Comparison of ENCODE assay signal across 27 cellular contexts in genomic region chr17:30210901-30211300, GRCh38. TPM values are rescaled to one million over a fixed set of nuclear protein-coding genes. Genes with fewer than 3 reads are reported as not detected.
DNase-seq lines count a peak whose midpoint lies in the region; ATAC-seq, FAIRE-seq and TF ChIP-seq lines count a peak whose summit lies in the region.
"Had no signal": no experiment of that assay in that cellular context is flagged by ENCODE, and none has a peak within 500 bp of the region (broad histone marks: within the 10 kb centered on the region; RNA-seq: fewer than 3 reads in every experiment).

No MANE protein-coding gene starts in this region.

- H3K4me3 ChIP-seq in GM12878 = no peak overlapping the region
- H3K4me3 ChIP-seq in neural progenitor cell = no peak overlapping the region
- H3K4me3 ChIP-seq: A549; BLaER1 treated with 17β-estradiol and CSF1 and Interleukin-3, amounts not matched to agents 10 nM and 100 nM; GM23248 had no signal

- H3K27me3 Mint-ChIP-seq in mesothelial cell of epicardium (ENCODE audit: low read depth) (peaks cover 5% of the 10 kb centered on the region), neural progenitor cell (ENCODE audit: insufficient read depth, low read depth) (peaks cover 9% of the 10 kb centered on the region)

- no peaks in the 10 kb centered on the region for H3K9me3 Mint-ChIP-seq in mesothelial cell of epicardium
- H3K9me3 Mint-ChIP-seq in neural progenitor cell = peaks cover 2% of the 10 kb centered on the region
- H3K9me3 Mint-ChIP-seq: CD4-positive, alpha-beta T cell had no signal

- DNase-seq in GM12878 (ENCODE audit: low read depth, low spot score) (no peak), mesenteric fat pad (ENCODE audit: low spot score) (peak; percentile 83), posterior vena cava (ENCODE audit: low spot score) (peak; percentile 75), mesothelial cell of epicardium (ENCODE audit: low spot score in 2 of 2, unreplicated experiment in 2 of 2) (no peak), neural progenitor cell (ENCODE audit: low spot score) (no peak)
- DNase-seq in activated CD4-positive, alpha-beta T cell treated with anti-CD3 and anti-CD28 coated beads for 1 hour = no peak
- DNase-seq: 8988T; ACHN; AML-193; BE2C; CD4-positive, alpha-beta T cell; CD8-positive, alpha-beta memory T cell; DMS 273 treated with DMSO at 0.1 percent for 48 hours; DMS79; EL; GF-D8; GM23248; H7 had no signal

- SMC1A ChIA-PET in GM12878 (lab: Charles Lee; ENCODE audit: uncharacterized antibody, unreplicated experiment) = interaction anchor here (1.2 to 1.8 kb wide), 2 partner anchors 14 to 36 kb away, joined by 3 to 6 read pairs; no protein-coding TSS in a partner anchor

- no peaks in the 10 kb centered on the region; the same call in 1 of the 2 replicates for H3K79me2 ChIP-seq in GM12878 (ENCODE audit: control insufficient read depth, insufficient read depth, low read length)
- H3K79me2 ChIP-seq in neural progenitor cell (ENCODE audit: low read depth) = no peaks in the 10 kb centered on the region

- no peak for FAIRE-seq in GM12878 (lab: Jason Lieb, UNC)
- FAIRE-seq: A549, D721Med, GM12892, GM19239, H1 had no signal

- ATAC-seq in GM12878 (no peak), HG03565 (IDR thresholded peaks at IDR 0.05; ENCODE audit: unreplicated experiment) (no peak)
- ATAC-seq: A549, HCT116 had no signal

- RAD21 ChIA-PET in GM12878 (lab: Charles Lee; ENCODE audit: unreplicated experiment) = no interaction called here

- H3K4me1 Mint-ChIP-seq in mesothelial cell of epicardium = no peaks in the 10 kb centered on the region
- peaks cover 8% of the 10 kb centered on the region for H3K4me1 Mint-ChIP-seq in neural progenitor cell

- CTCF ChIA-PET in GM12878 (lab: Yijun Ruan, JAX) = no interaction called here

- H3K4me1 ChIP-seq in GM12878 (ENCODE audit: control insufficient read depth, insufficient read depth, low read length) = peaks cover 39% of the 10 kb centered on the region
- no peaks in the 10 kb centered on the region for H3K4me1 ChIP-seq in neural progenitor cell
- H3K4me1 ChIP-seq: A549, BE2C had no signal

- no peak for TF ChIP-seq POLR2A in GM12878 (IDR thresholded peaks at IDR 0.05; ENCODE audit: low read depth, low read length)

- TF ChIP-seq CTCF in GM12878 (IDR thresholded peaks at IDR 0.05 in 2 of 3, conservative IDR thresholded peaks at IDR 0.05 in 1 of 3; ENCODE audit: control insufficient read depth in 2 of 3, extremely low read depth in 1 of 3, insufficient read depth in 1 of 3, low read depth in 3 of 3, low read length in 3 of 3) = no peak
- no peak for TF ChIP-seq CTCF in mesothelial cell of epicardium (IDR thresholded peaks at IDR 0.05; ENCODE audit: unreplicated experiment)
- TF ChIP-seq CTCF in neural progenitor cell (IDR thresholded peaks at IDR 0.05) = no peak

- WGBS in GM12878 (ENCODE audit: insufficient coverage, insufficient replicate concordance, low lambda C conversion rate, missing lambda C conversion rate) = 91% methylated on average over 10 of the region's 10 CpGs

- H3K9ac ChIP-seq in GM12878 (ENCODE audit: control insufficient read depth, insufficient read depth, low read length) (no peak overlapping the region), neural progenitor cell (no peak overlapping the region)
- H3K9ac ChIP-seq: BLaER1 treated with 17β-estradiol and CSF1 and Interleukin-3, amounts not matched to agents 10 nM and 100 nM; GM23248 had no signal

- H3K9me3 ChIP-seq in GM12878 (replicated peaks; ENCODE audit: control insufficient read depth, insufficient read depth, low read length) = no peaks in the 10 kb centered on the region
- H3K9me3 ChIP-seq in neural progenitor cell (ENCODE audit: low read depth) = no peaks in the 10 kb centered on the region
- H3K9me3 ChIP-seq: A549; BE2C; BLaER1 treated with 17β-estradiol and CSF1 and Interleukin-3, amounts not matched to agents 10 nM and 100 nM had no signal

- intact Hi-C loops in GM12878 (cut with micrococcal nuclease; ENCODE audit: unreplicated experiment) = no loop called here
- intact Hi-C loops in posterior vena cava (cut with DNase I) = no loop called here

- H2AFZ ChIP-seq in GM12878 (ENCODE audit: control insufficient read depth, low read depth, low read length) (no peak overlapping the region), neural progenitor cell (replicated peaks) (no peak overlapping the region)
- H2AFZ ChIP-seq: GM23248 had no signal

- in situ Hi-C loops in GM12878 (cut with MboI) = no loop called here

- POLR2A ChIA-PET in GM12878 (lab: Charles Lee) = interaction anchor here (0.7 kb wide), 1 partner anchor 36 kb away, joined by 3 read pairs; no protein-coding TSS in a partner anchor

- H3K4me2 ChIP-seq in GM12878 (ENCODE audit: control insufficient read depth, insufficient read depth) (peak overlapping the region; percentile 53; the same call in 1 of the 2 replicates), neural progenitor cell (no peak overlapping the region)
- H3K4me2 ChIP-seq: A549; BLaER1 treated with 17β-estradiol and CSF1 and Interleukin-3, amounts not matched to agents 10 nM and 100 nM had no signal

- no peaks in the 10 kb centered on the region for H3F3A ChIP-seq in neural progenitor cell (ENCODE audit: low read depth)

- no peaks in the 10 kb centered on the region for H3K36me3 Mint-ChIP-seq in mesothelial cell of epicardium
- no peaks in the 10 kb centered on the region for H3K36me3 Mint-ChIP-seq in neural progenitor cell
- H3K36me3 Mint-ChIP-seq: CD14-positive monocyte had no signal

- H3K27ac Mint-ChIP-seq in mesothelial cell of epicardium = no peak overlapping the region
- H3K27ac Mint-ChIP-seq in neural progenitor cell = no peak overlapping the region
- H3K27ac Mint-ChIP-seq: CD14-positive monocyte; CD4-positive, alpha-beta T cell had no signal

- H3K27ac ChIP-seq in GM12878 (ENCODE audit: control insufficient read depth, insufficient read depth) (no peak overlapping the region), neural progenitor cell (no peak overlapping the region)
- H3K27ac ChIP-seq: A549; BLaER1 treated with 17β-estradiol and CSF1 and Interleukin-3, amounts not matched to agents 10 nM and 100 nM; GM23248 had no signal

- H3K36me3 ChIP-seq in GM12878 (ENCODE audit: control insufficient read depth in 2 of 2, insufficient read depth in 2 of 2, low read length in 1 of 2) = no peaks in the 10 kb centered on the region
- no peaks in the 10 kb centered on the region for H3K36me3 ChIP-seq in neural progenitor cell
- H3K36me3 ChIP-seq: BE2C; BLaER1 treated with 17β-estradiol and CSF1 and Interleukin-3, amounts not matched to agents 10 nM and 100 nM had no signal

- no peak for TF ChIP-seq RAD21 in GM12878 (IDR thresholded peaks at IDR 0.05; ENCODE audit: insufficient read depth, low read depth, low read length)

- H3K4me3 Mint-ChIP-seq in mesothelial cell of epicardium (no peak overlapping the region), neural progenitor cell (no peak overlapping the region)
- H3K4me3 Mint-ChIP-seq: CD4-positive, alpha-beta T cell had no signal

- no TSS peak for BruUV-seq in GM12878 (replicated peaks; lab: Mats Ljungman, UMichigan)

- H4K20me1 ChIP-seq in GM12878 (ENCODE audit: control insufficient read depth, insufficient read depth) = no peaks in the 10 kb centered on the region
- no peaks in the 10 kb centered on the region for H4K20me1 ChIP-seq in neural progenitor cell (ENCODE audit: low read depth)
- H4K20me1 ChIP-seq: BLaER1 treated with 17β-estradiol and CSF1 and Interleukin-3, amounts not matched to agents 10 nM and 100 nM had no signal

- H3K27me3 ChIP-seq in GM12878 (replicated peaks in 1 of 2; ENCODE audit: control insufficient read depth in 2 of 2, insufficient read depth in 2 of 2, low read length in 1 of 2) (no peaks in the 10 kb centered on the region), neural progenitor cell (no peaks in the 10 kb centered on the region)
- H3K27me3 ChIP-seq: BE2C; BLaER1 treated with 17β-estradiol and CSF1 and Interleukin-3, amounts not matched to agents 10 nM and 100 nM had no signal

- TF ChIP-seq EP300 in GM12878 (IDR thresholded peaks at IDR 0.05; ENCODE audit: borderline replicate concordance in 1 of 2, control insufficient read depth in 1 of 2, low read depth in 2 of 2, low read length in 2 of 2) = no peak

TF ChIP-seq in GM12878, 131 proteins besides CTCF, POLR2A, EP300 and RAD21 (continues in another document):
- TF ChIP-seq CHD4 (IDR thresholded peaks at IDR 0.05) (no peak), SP1 (IDR thresholded peaks at IDR 0.05; ENCODE audit: low read depth, low read length) (no peak), HCFC1 (IDR thresholded peaks at IDR 0.05; ENCODE audit: low read length) (no peak)

RNA-seq across cellular contexts. Expression of gene SLC6A4, which starts 24.6 kb away (rescaled TPM):
- total RNA-seq in GM12878 (2013; cell fraction: nucleolus; rRNA removed) = 26.9 and 27.8 TPM in 2 replicates
- total RNA-seq in GM12878 (2014; rRNA removed) (9.9 and 14.2 TPM in 2 replicates), GM12878 (2014; rRNA removed; fragmentation: Illumina TruSeq; extraction: Trizol) (7.8 and 10.3 TPM in 2 replicates), GM12878 (2021) (7.9 and 8.8 TPM in 2 replicates), mesenteric fat pad (not detected), posterior vena cava (under 1 TPM in 1 of 2 donors, not detected in 1; 0.28 TPM), mesothelial cell of epicardium (0.84 to 1.1 TPM (median 0.91 TPM) in 3 replicates), neural progenitor cell (ENCODE audit: low replicate concordance) (0.25 TPM in 1 of 2 replicates, not detected in the other)
- 0.93 TPM for polyA plus RNA-seq in GM12878 (2011; ENCODE audit: low read depth)
- polyA plus RNA-seq in GM12878 (2011; rRNA removed) (20.6 and 27.6 TPM in 2 replicates), GM12878 (2014; fragmentation: Illumina TruSeq; extraction: Trizol) (10.8 and 11.6 TPM in 2 replicates), GM12878 (2014; fragmentation: Nextera tagmentation; extraction: Ambion mirVana) (10 to 100 TPM; 12.9 to 18.5 TPM), GM12878 (2014; rRNA removed) (10.2 and 10.3 TPM in 2 replicates), GM12878 (2016; fragmentation: Nextera tagmentation; extraction: Ambion mirVana) (1 to 10 TPM; 5.3 to 9.7 TPM)
- polyA plus RNA-seq in GM12878 (2011; cell fraction: cytosol; rRNA removed) = 12.8 and 18.5 TPM in 2 replicates
- 10.4 TPM in 2 replicates for polyA plus RNA-seq in GM12878 (2011; cell fraction: nucleus; rRNA removed)
- polyA plus RNA-seq in GM12878 (2012) = 1.7 and 1.9 TPM in 2 replicates
- polyA minus RNA-seq in GM12878 (2011; rRNA and poly(A)+ RNA removed) = 12.0 and 14.2 TPM in 2 replicates
- 3.2 and 4.9 TPM in 2 replicates for polyA minus RNA-seq in GM12878 (2011; cell fraction: cytosol; rRNA and poly(A)+ RNA removed)
- polyA minus RNA-seq in GM12878 (2011; cell fraction: nucleus; rRNA and poly(A)+ RNA removed) = 2.4 and 3.6 TPM in 2 replicates
- total RNA-seq: CD4-positive, alpha-beta T cell; CD8-positive, alpha-beta memory T cell; GM23248; H7 had no signal
- polyA plus RNA-seq: CD14-positive monocyte had no signal

Comparison
In these comparisons a context has a peak if more than half of its experiments do, and no peak if none do; other contexts are left out.
1. DNase-seq: peak in mesenteric fat pad (single experiment) and posterior vena cava (single experiment); none in GM12878 (single experiment), mesothelial cell of epicardium (0 of 2), neural progenitor cell (single experiment) and activated CD4-positive, alpha-beta T cell treated with anti-CD3 and anti-CD28 coated beads for 1 hour (single experiment).